In genomic region chr6:34810936-34811632, GRCh38 we compare ENCODE assay signal across 8 cellular contexts. TPM values are rescaled to one million over a fixed set of nuclear protein-coding genes. Genes with fewer than 3 reads are reported as not detected.
DNase-seq lines count a peak whose midpoint lies in the region; ATAC-seq and TF ChIP-seq lines count a peak whose summit lies in the region.

No MANE protein-coding gene starts in this region.

- no peak for TF ChIP-seq CTCF in hepatocyte (IDR thresholded peaks at IDR 0.05; ENCODE audit: poor library complexity)
- TF ChIP-seq CTCF in CD14-positive monocyte (IDR thresholded peaks at IDR 0.05), result no peak
- TF ChIP-seq CTCF in uterus (IDR thresholded peaks at IDR 0.05), result no peak

- H3K36me3 ChIP-seq in hepatocyte (replicated peaks; ENCODE audit: insufficient read depth, low read depth), result no peaks in the 10 kb centered on the region
- H3K36me3 ChIP-seq in uterus, result no peaks in the 10 kb centered on the region

- H3K4me1 ChIP-seq in hepatocyte (ENCODE audit: insufficient read depth) (no peaks in the 10 kb centered on the region), uterus (no peaks in the 10 kb centered on the region)

- H2AFZ ChIP-seq in hepatocyte, result no peak overlapping the region

- H3K27ac Mint-ChIP-seq in CD14-positive monocyte, result no peak overlapping the region

- no peaks in the 10 kb centered on the region for H3K27me3 ChIP-seq in hepatocyte
- no peaks in the 10 kb centered on the region for H3K27me3 ChIP-seq in uterus

- no peak for TF ChIP-seq POLR2A in uterus (IDR thresholded peaks at IDR 0.05)

- H4K20me1 ChIP-seq in hepatocyte (ENCODE audit: insufficient read depth, poor library complexity, severe bottlenecking), result peaks cover 19% of the 10 kb centered on the region

- no peaks in the 10 kb centered on the region for H3K9me2 ChIP-seq in hepatocyte (replicated peaks; ENCODE audit: insufficient read depth)

- H3K9me3 ChIP-seq in hepatocyte (ENCODE audit: low read depth) (no peaks in the 10 kb centered on the region), uterus (no peaks in the 10 kb centered on the region)

- ATAC-seq in GM18502 (IDR thresholded peaks at IDR 0.05; ENCODE audit: poor library complexity, unreplicated experiment), result peak; percentile 92
- peak; percentile 71 for ATAC-seq in GM21526 (IDR thresholded peaks at IDR 0.05; ENCODE audit: low FRiP score, unreplicated experiment)
- peak; percentile 73 for ATAC-seq in HG03469 (IDR thresholded peaks at IDR 0.05; ENCODE audit: unreplicated experiment)
- no peak for ATAC-seq in Right ventricle myocardium inferior

- no peaks in the 10 kb centered on the region for H3K36me3 Mint-ChIP-seq in CD14-positive monocyte

- no peak overlapping the region for H3K4me2 ChIP-seq in hepatocyte

- peaks cover 0 to 4% (median 0%) of the 10 kb centered on the region in 3 donors for H3K27me3 Mint-ChIP-seq in CD14-positive monocyte (ENCODE audit: low read depth in 3 of 3)

- H3K79me2 ChIP-seq in hepatocyte, result peaks cover 96% of the 10 kb centered on the region

- H3K27ac ChIP-seq in hepatocyte (peak overlapping the region; percentile 71), uterus (no peak overlapping the region)

- WGBS in hepatocyte (ENCODE audit: low lambda C conversion rate, missing lambda C conversion rate), result 81% methylated on average over 5 of the region's 5 CpGs

- DNase-seq in hepatocyte (ENCODE audit: low spot score), result peak; percentile 61
- DNase-seq in Right ventricle myocardium inferior (ENCODE audit: missing footprints), result no peak
- DNase-seq in CD14-positive monocyte (ENCODE audit: low spot score), result no peak
- no peak for DNase-seq in uterus
- DNase-seq in nucleus accumbens (lab: John Stamatoyannopoulos, UW), result no peak

- H3K4me1 Mint-ChIP-seq in CD14-positive monocyte, result peaks cover 16% of the 10 kb centered on the region

- H3K4me3 Mint-ChIP-seq in CD14-positive monocyte, result no peak overlapping the region

- H3K4me3 ChIP-seq in hepatocyte (no peak overlapping the region), uterus (no peak overlapping the region)

- no peaks in the 10 kb centered on the region for H3K9me3 Mint-ChIP-seq in CD14-positive monocyte

- intact Hi-C loops in Right ventricle myocardium inferior (cut with DNase I) (no loop called here), CD14-positive monocyte (cut with micrococcal nuclease) (no loop called here), uterus (cut with DNase I; ENCODE audit: low total_unique reads) (no loop called here)

RNA-seq across cellular contexts. Expression of gene BLTP3A, which starts 19.2 kb away (rescaled TPM):
- 11.7 and 14.3 TPM in 2 replicates for total RNA-seq in hepatocyte
- polyA plus RNA-seq in hepatocyte, result 3.2 and 3.3 TPM in 2 replicates
- total RNA-seq in Right ventricle myocardium inferior, result 17.1 TPM
- 1 to 10 TPM; 1.0 to 1.2 TPM for polyA plus RNA-seq in CD14-positive monocyte
- total RNA-seq in uterus, result 10 to 100 TPM in 1 of 4 donors, 1 to 10 TPM in 3; 2.1 to 16.2 (median 6.6) TPM

RNA-seq across cellular contexts. Expression of gene SNRPC, which starts 53.8 kb away (rescaled TPM):
- total RNA-seq in hepatocyte, result 86.9 and 95.2 TPM in 2 replicates
- 224 and 256 TPM in 2 replicates for polyA plus RNA-seq in hepatocyte
- 174 TPM for total RNA-seq in Right ventricle myocardium inferior
- 100 to 1,000 TPM; 229 to 236 TPM for polyA plus RNA-seq in CD14-positive monocyte
- total RNA-seq in uterus, result 10 to 100 TPM; 26.0 to 95.3 (median 55.6) TPM
